In genomic region chr10:35642023-35642792, GRCh38 we compare ENCODE assay signal across 1 cellular context.
TF ChIP-seq lines count a peak whose summit lies in the region.

Gene FZD8, minus strand, starts transcription at chr10:35642296. Its CDS starts 867 bp downstream, at chr10:35641429.

TF ChIP-seq in HepG2, 621 proteins besides CTCF, POLR2A, EP300 and RAD21 (continued from another document and continues in another):
- TF ChIP-seq KIAA2018 (CRISPR knock-in tag; IDR thresholded peaks at IDR 0.05; ENCODE audit: borderline replicate concordance) (no peak), TFDP2 (CRISPR knock-in tag; IDR thresholded peaks at IDR 0.05) (0 out of 2 replicates have a peak, but pooled peaks have one; percentile 35), FOXO1 (CRISPR knock-in tag; IDR thresholded peaks at IDR 0.05) (no peak), POLR2AphosphoS5 (IDR thresholded peaks at IDR 0.05; ENCODE audit: low read depth, low read length) (no peak), NONO (IDR thresholded peaks at IDR 0.05) (no peak), NONO (CRISPR knock-in tag; conservative IDR thresholded peaks at IDR 0.05) (no peak; the same call in 1 of the 2 replicates), ELF1 (CRISPR knock-in tag; IDR thresholded peaks at IDR 0.05) (no peak), ZNF501 (CRISPR knock-in tag; IDR thresholded peaks at IDR 0.05) (no peak), ZBTB40 (IDR thresholded peaks at IDR 0.05) (no peak), ZBTB40 (CRISPR knock-in tag; IDR thresholded peaks at IDR 0.05) (no peak), YEATS2 (CRISPR knock-in tag; IDR thresholded peaks at IDR 0.05; ENCODE audit: borderline replicate concordance) (no peak), ZNF781 (CRISPR knock-in tag; IDR thresholded peaks at IDR 0.05; ENCODE audit: borderline replicate concordance, not compliant biosample characterization) (no peak), SYNCRIP (IDR thresholded peaks at IDR 0.05; ENCODE audit: insufficient read depth, low read depth, low read length) (no peak), SP1 (IDR thresholded peaks at IDR 0.05) (no peak), SP1 (CRISPR knock-in tag; IDR thresholded peaks at IDR 0.05) (peak; percentile 48; the same call in 1 of the 2 replicates), ZNF160 (CRISPR knock-in tag; IDR thresholded peaks at IDR 0.05) (no peak), RORA (CRISPR knock-in tag; IDR thresholded peaks at IDR 0.05) (no peak), ZNF639 (CRISPR knock-in tag; conservative IDR thresholded peaks at IDR 0.05) (no peak), ZNF513 (CRISPR knock-in tag; conservative IDR thresholded peaks at IDR 0.05) (no peak), ZNF550 (CRISPR knock-in tag; IDR thresholded peaks at IDR 0.05; ENCODE audit: borderline replicate concordance) (no peak), BRD4 (CRISPR knock-in tag; IDR thresholded peaks at IDR 0.05) (no peak), LCORL (IDR thresholded peaks at IDR 0.05) (no peak), LCORL (CRISPR knock-in tag; IDR thresholded peaks at IDR 0.05) (0 out of 2 replicates have a peak, but pooled peaks have one; percentile 41), AFF4 (CRISPR knock-in tag; IDR thresholded peaks at IDR 0.05) (no peak), RBM39 (IDR thresholded peaks at IDR 0.05; ENCODE audit: low read depth, low read length, poor library complexity, severe bottlenecking) (no peak), NFE2L2 (IDR thresholded peaks at IDR 0.05; ENCODE audit: low read length) (no peak), TCF7 (IDR thresholded peaks at IDR 0.05; ENCODE audit: low read depth) (no peak), ZNF10 (CRISPR knock-in tag; IDR thresholded peaks at IDR 0.05; ENCODE audit: borderline replicate concordance, low read depth) (no peak), NFYB (CRISPR knock-in tag; IDR thresholded peaks at IDR 0.05) (peak; percentile 47; the same call in 1 of the 2 replicates)
